In genomic region chr10:128027306-128027705, GRCh38 we compare ENCODE assay signal across 19 cellular contexts.
A peak's percentile ranks its signal among the peaks of the same experiment; 100 is the strongest.
DNase-seq lines count a peak whose midpoint lies in the region; ATAC-seq, FAIRE-seq and TF ChIP-seq lines count a peak whose summit lies in the region.
"Had no signal": no experiment of that assay in that cellular context is flagged by ENCODE, and none has a peak within 500 bp of the region (broad histone marks: within the 10 kb centered on the region; RNA-seq: fewer than 3 reads in every experiment).

No MANE protein-coding gene starts in this region.

- FAIRE-seq in small intestine (lab: Jason Lieb, UNC): no peak

- intact Hi-C loops in Right ventricle myocardium inferior (cut with DNase I): no loop called here
- intact Hi-C loops in cardiac septum (cut with DNase I): no loop called here
- intact Hi-C loops in heart left ventricle (cut with DNase I): no loop called here
- intact Hi-C loops in sigmoid colon (cut with DNase I): no loop called here

- WGBS in heart left ventricle, 4 donors: 60 to 72% (median 64%) methylated on average over 7 to 8 of the region's 8 CpGs
- 91 to 92% methylated on average over 8 of the region's 8 CpGs for WGBS in sigmoid colon, 2 donors
- 76 to 84% (median 82%) methylated on average over 8 of the region's 8 CpGs for WGBS in small intestine, 3 donors

- DNase-seq in Right ventricle myocardium inferior (ENCODE audit: missing footprints) (no peak), cardiac septum (ENCODE audit: low spot score) (no peak), RWPE2 (ENCODE audit: low spot score) (peak; percentile 6), heart left ventricle (no peak), sigmoid colon (peak; percentile 3), COLO829 (ENCODE audit: low spot score) (no peak), NCI-H1930 (lab: John Stamatoyannopoulos, UW) (no peak), small intestine (no peak)
- DNase-seq: H7, HFFc6, Karpas-422, MG63, NCI-H1048, NCI-H1436, NCI-H187 treated with DMSO at 0.1 percent for 48 hours, NCI-H226, NCI-H524, NCI-H82 had no signal

- no peaks in the 10 kb centered on the region for H3K9me3 ChIP-seq in RWPE2 (ENCODE audit: severe bottlenecking)
- H3K9me3 ChIP-seq in heart left ventricle: no peaks in the 10 kb centered on the region
- no peaks in the 10 kb centered on the region for H3K9me3 ChIP-seq in sigmoid colon
- H3K9me3 ChIP-seq in small intestine (ENCODE audit: control insufficient read depth, low read depth): no peaks in the 10 kb centered on the region
- H3K9me3 ChIP-seq: MG63, Peyer's patch had no signal

- H3K4me1 ChIP-seq in RWPE2 (ENCODE audit: insufficient read depth, poor library complexity, severe bottlenecking) (no peaks in the 10 kb centered on the region), heart left ventricle (peaks cover 0 to 38% (median 22%) of the 10 kb centered on the region in 12 donors), sigmoid colon (no peaks in the 10 kb centered on the region), small intestine (ENCODE audit: control insufficient read depth in 2 of 2, insufficient read depth in 1 of 2, low read depth in 1 of 2, low read length in 1 of 2) (no peaks in the 10 kb centered on the region)
- H3K4me1 ChIP-seq: Peyer's patch had no signal

- no peaks in the 10 kb centered on the region for H3K27me3 ChIP-seq in RWPE2 (ENCODE audit: insufficient read depth, poor library complexity, severe bottlenecking)
- no peaks in the 10 kb centered on the region for H3K27me3 ChIP-seq in heart left ventricle
- H3K27me3 ChIP-seq in sigmoid colon: no peaks in the 10 kb centered on the region
- no peaks in the 10 kb centered on the region for H3K27me3 ChIP-seq in small intestine (ENCODE audit: control insufficient read depth in 2 of 2, insufficient read depth in 2 of 2, low read length in 2 of 2)
- H3K27me3 ChIP-seq: MG63, Peyer's patch had no signal

- TF ChIP-seq CTCF in RWPE2 (IDR thresholded peaks at IDR 0.05; ENCODE audit: poor library complexity, severe bottlenecking) (no peak), heart left ventricle (IDR thresholded peaks at IDR 0.05) (no peak), sigmoid colon (IDR thresholded peaks at IDR 0.05) (no peak)

- H3K4me3 ChIP-seq in RWPE2 (ENCODE audit: severe bottlenecking) (no peak overlapping the region), heart left ventricle (no peak overlapping the region), sigmoid colon (no peak overlapping the region), small intestine (ENCODE audit: low read depth in 1 of 2, low read length in 2 of 2) (no peak overlapping the region)
- H3K4me3 ChIP-seq: MG63, Peyer's patch had no signal

- H3K27ac ChIP-seq in RWPE2 (ENCODE audit: poor library complexity, severe bottlenecking) (no peak overlapping the region), heart left ventricle (peak overlapping the region in 7 of 12 donors; percentile 22 to 77 (median 53)), sigmoid colon (no peak overlapping the region), small intestine (ENCODE audit: low read depth in 1 of 2, low read length in 1 of 2) (no peak overlapping the region)
- H3K27ac ChIP-seq: Peyer's patch had no signal

- TF ChIP-seq POLR2A in heart left ventricle (IDR thresholded peaks at IDR 0.05): no peak
- TF ChIP-seq POLR2A in sigmoid colon (IDR thresholded peaks at IDR 0.05): no peak

- H3K36me3 ChIP-seq in RWPE2 (ENCODE audit: low read depth): no peaks in the 10 kb centered on the region
- H3K36me3 ChIP-seq in heart left ventricle: no peaks in the 10 kb centered on the region
- no peaks in the 10 kb centered on the region for H3K36me3 ChIP-seq in sigmoid colon
- no peaks in the 10 kb centered on the region for H3K36me3 ChIP-seq in small intestine (ENCODE audit: control insufficient read depth in 2 of 2, insufficient read depth in 2 of 2, low read length in 2 of 2)
- H3K36me3 ChIP-seq: MG63, Peyer's patch had no signal

- no peak for TF ChIP-seq EP300 in sigmoid colon (IDR thresholded peaks at IDR 0.05)

- ATAC-seq in Right ventricle myocardium inferior (peak; percentile 44), RWPE2 (ENCODE audit: low read depth) (no peak), heart left ventricle (peak; percentile 60 to 82 (median 73))

Comparison
In these comparisons a context has a peak if more than half of its experiments do, and no peak if none do; other contexts are left out.
1. DNase-seq: peak in RWPE2 (single experiment) and sigmoid colon (single experiment); none in Right ventricle myocardium inferior (single experiment), cardiac septum (single experiment), heart left ventricle (0 of 5), COLO829 (single experiment), NCI-H1930 (0 of 2) and small intestine (single experiment).
2. H3K27ac ChIP-seq: peak in heart left ventricle (7 of 12); none in RWPE2 (single experiment), sigmoid colon (0 of 4) and small intestine (0 of 2).